Comparison of ENCODE assay signal across 8 cellular contexts in genomic region chr5:131379723-131380122, GRCh38.
DNase-seq lines count a peak whose midpoint lies in the region; ATAC-seq and TF ChIP-seq lines count a peak whose summit lies in the region.

No MANE protein-coding gene starts in this region.

- peaks cover 15% of the 10 kb centered on the region for H3K79me2 ChIP-seq in ACC112 (ENCODE audit: control insufficient read depth, insufficient read depth, low read length, unreplicated experiment)

- H3K27me3 ChIP-seq in ACC112 (ENCODE audit: insufficient read depth, low read length), result no peaks in the 10 kb centered on the region
- H3K27me3 ChIP-seq in right atrium auricular region, result no peaks in the 10 kb centered on the region

- TF ChIP-seq CTCF in right atrium auricular region (IDR thresholded peaks at IDR 0.05), result no peak

- H3K4me3 ChIP-seq in ACC112 (ENCODE audit: low read depth, low read length) (no peak overlapping the region), right atrium auricular region (no peak overlapping the region)

- DNase-seq in LHCN-M2 (ENCODE audit: low read depth), result peak; percentile 74
- peak; percentile 73 for DNase-seq in activated T-cell treated with anti-CD3 and anti-CD28 coated beads, Interleukin-2, amount 50 U/mL, for 1 hour
- DNase-seq in right atrium auricular region (ENCODE audit: low spot score), result no peak
- peak; percentile 47 to 56 (median 50) for DNase-seq in stimulated activated CD4-positive, alpha-beta T cell treated with anti-CD3 and anti-CD28 coated beads, TNF-alpha, amount 100 ng/mL, for 24 hours (ENCODE audit: low read depth in 3 of 3)
- DNase-seq in middle frontal gyrus (ENCODE audit: extremely low spot score, low spot score), result no peak
- no peak for DNase-seq in DMS153 treated with DMSO at 0.1 percent for 48 hours (lab: John Stamatoyannopoulos, UW; ENCODE audit: unreplicated experiment)

- no peaks in the 10 kb centered on the region for H3K9me3 ChIP-seq in right atrium auricular region

- ATAC-seq in GM21367 (IDR thresholded peaks at IDR 0.05; ENCODE audit: unreplicated experiment), result peak; percentile 17

- no peak overlapping the region for H2AFZ ChIP-seq in ACC112 (ENCODE audit: low read length, unreplicated experiment)

- peak overlapping the region; percentile 75 for H3K27ac ChIP-seq in ACC112 (ENCODE audit: low read depth, low read length)
- peak overlapping the region; percentile 4 to 40 for H3K27ac ChIP-seq in right atrium auricular region

- H3K36me3 ChIP-seq in ACC112 (ENCODE audit: insufficient read depth, low read length) (no peaks in the 10 kb centered on the region), right atrium auricular region (no peaks in the 10 kb centered on the region)

- peaks cover 30% of the 10 kb centered on the region for H3K4me1 ChIP-seq in ACC112 (ENCODE audit: control insufficient read depth, insufficient read depth, low read length, unreplicated experiment)
- peaks cover 0 to 33% of the 10 kb centered on the region in 2 donors for H3K4me1 ChIP-seq in right atrium auricular region

Comparison
In these comparisons a context has a peak if more than half of its experiments do, and no peak if none do; other contexts are left out.
1. DNase-seq: peak in LHCN-M2 (single experiment), activated T-cell treated with anti-CD3 and anti-CD28 coated beads, Interleukin-2, amount 50 U/mL, for 1 hour (single experiment) and stimulated activated CD4-positive, alpha-beta T cell treated with anti-CD3 and anti-CD28 coated beads, TNF-alpha, amount 100 ng/mL, for 24 hours (3 of 3); none in right atrium auricular region (single experiment), middle frontal gyrus (single experiment) and DMS153 treated with DMSO at 0.1 percent for 48 hours (single experiment).